17 cellular contexts compared by ENCODE assay signal in genomic region chr10:31121797-31122586, GRCh38.
DNase-seq lines count a peak whose midpoint lies in the region; ATAC-seq, FAIRE-seq and TF ChIP-seq lines count a peak whose summit lies in the region.
"Had no signal": no experiment of that assay in that cellular context is flagged by ENCODE, and none has a peak within 500 bp of the region (broad histone marks: within the 10 kb centered on the region; RNA-seq: fewer than 3 reads in every experiment).

No MANE protein-coding gene starts in this region.

- DNase-seq in A549 (ENCODE audit: low read depth in 1 of 2, low spot score in 1 of 2) (no peak), EL (peak; percentile 66), amniotic stem cell (lab: John Stamatoyannopoulos, UW) (peak; percentile 27), iris pigment epithelial cell (ENCODE audit: low read depth) (peak; percentile 57), head of caudate nucleus (no peak), omental fat pad (ENCODE audit: low spot score) (no peak), inferior parietal cortex (ENCODE audit: extremely low spot score) (no peak)
- DNase-seq: AML-193; effector memory CD4-positive, alpha-beta T cell; GF-D8; left cardiac atrium; NCI-H1092; NCI-H748 treated with DMSO at 0.1 percent for 48 hours; T-helper 9 cell had no signal

- 58% methylated on average over 3 of the region's 3 CpGs for WGBS in A549 (ENCODE audit: missing lambda C conversion rate)

- CTCF ChIA-PET in A549 (lab: Yijun Ruan, JAX): no interaction called here

- no peak for TF ChIP-seq POLR2A in A549 (IDR thresholded peaks at IDR 0.05; ENCODE audit: low read length)

- no peak overlapping the region for H3K4me2 ChIP-seq in A549
- H3K4me2 ChIP-seq: KMS-11 had no signal

- TF ChIP-seq EP300 in A549 (IDR thresholded peaks at IDR 0.05): no peak

- H3K4me3 ChIP-seq in A549: no peak overlapping the region

- POLR2A ChIA-PET in A549 (lab: Yijun Ruan, JAX): no interaction called here

- no peaks in the 10 kb centered on the region for H3K4me1 ChIP-seq in A549

- FAIRE-seq in A549 (lab: Jason Lieb, UNC): peak; percentile 49
- FAIRE-seq: H1 had no signal

- intact Hi-C loops in head of caudate nucleus (cut with DNase I): no loop called here

- TF ChIP-seq CTCF in A549 (IDR thresholded peaks at IDR 0.05): no peak
- no peak for TF ChIP-seq CTCF in omental fat pad (IDR thresholded peaks at IDR 0.05)

- H3K27ac ChIP-seq in A549: no peak overlapping the region
- H3K27ac ChIP-seq: KMS-11 had no signal

- ATAC-seq in A549: no peak
- no peak for ATAC-seq in omental fat pad (ENCODE audit: low FRiP score)
- no peak for ATAC-seq in HG03442 (IDR thresholded peaks at IDR 0.05; ENCODE audit: unreplicated experiment)

- no peaks in the 10 kb centered on the region for H3K9me3 ChIP-seq in A549

- TF ChIP-seq RAD21 in A549 (conservative IDR thresholded peaks at IDR 0.05 in 1 of 2, IDR thresholded peaks at IDR 0.05 in 1 of 2): no peak

TF ChIP-seq in A549, 52 proteins besides CTCF, POLR2A, EP300 and RAD21:
- TF ChIP-seq, protein P1, sequence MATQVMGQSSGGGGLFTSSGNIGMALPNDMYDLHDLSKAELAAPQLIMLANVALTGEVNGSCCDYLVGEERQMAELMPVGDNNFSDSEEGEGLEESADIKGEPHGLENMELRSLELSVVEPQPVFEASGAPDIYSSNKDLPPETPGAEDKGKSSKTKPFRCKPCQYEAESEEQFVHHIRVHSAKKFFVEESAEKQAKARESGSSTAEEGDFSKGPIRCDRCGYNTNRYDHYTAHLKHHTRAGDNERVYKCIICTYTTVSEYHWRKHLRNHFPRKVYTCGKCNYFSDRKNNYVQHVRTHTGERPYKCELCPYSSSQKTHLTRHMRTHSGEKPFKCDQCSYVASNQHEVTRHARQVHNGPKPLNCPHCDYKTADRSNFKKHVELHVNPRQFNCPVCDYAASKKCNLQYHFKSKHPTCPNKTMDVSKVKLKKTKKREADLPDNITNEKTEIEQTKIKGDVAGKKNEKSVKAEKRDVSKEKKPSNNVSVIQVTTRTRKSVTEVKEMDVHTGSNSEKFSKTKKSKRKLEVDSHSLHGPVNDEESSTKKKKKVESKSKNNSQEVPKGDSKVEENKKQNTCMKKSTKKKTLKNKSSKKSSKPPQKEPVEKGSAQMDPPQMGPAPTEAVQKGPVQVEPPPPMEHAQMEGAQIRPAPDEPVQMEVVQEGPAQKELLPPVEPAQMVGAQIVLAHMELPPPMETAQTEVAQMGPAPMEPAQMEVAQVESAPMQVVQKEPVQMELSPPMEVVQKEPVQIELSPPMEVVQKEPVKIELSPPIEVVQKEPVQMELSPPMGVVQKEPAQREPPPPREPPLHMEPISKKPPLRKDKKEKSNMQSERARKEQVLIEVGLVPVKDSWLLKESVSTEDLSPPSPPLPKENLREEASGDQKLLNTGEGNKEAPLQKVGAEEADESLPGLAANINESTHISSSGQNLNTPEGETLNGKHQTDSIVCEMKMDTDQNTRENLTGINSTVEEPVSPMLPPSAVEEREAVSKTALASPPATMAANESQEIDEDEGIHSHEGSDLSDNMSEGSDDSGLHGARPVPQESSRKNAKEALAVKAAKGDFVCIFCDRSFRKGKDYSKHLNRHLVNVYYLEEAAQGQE (IDR thresholded peaks at IDR 0.05): no peak
- TF ChIP-seq MAX (IDR thresholded peaks at IDR 0.05) (no peak), JUN (IDR thresholded peaks at IDR 0.05) (no peak), ATOH8 (CRISPR knock-in tag; IDR thresholded peaks at IDR 0.05; ENCODE audit: low read depth) (no peak), ZSCAN20 (CRISPR knock-in tag; IDR thresholded peaks at IDR 0.05) (no peak), GATA3 (IDR thresholded peaks at IDR 0.05; ENCODE audit: borderline replicate concordance) (no peak), BHLHE40 (IDR thresholded peaks at IDR 0.05; ENCODE audit: low read depth, low read length) (no peak), SMC3 (IDR thresholded peaks at IDR 0.05) (no peak), RFX5 (IDR thresholded peaks at IDR 0.05) (no peak), TFCP2L1 (CRISPR knock-in tag; IDR thresholded peaks at IDR 0.05) (no peak), FOSB (CRISPR knock-in tag; IDR thresholded peaks at IDR 0.05) (no peak), RNF2 (IDR thresholded peaks at IDR 0.05; ENCODE audit: borderline replicate concordance, low read depth) (no peak), FOSL2 (IDR thresholded peaks at IDR 0.05) (no peak), FOSL2 (CRISPR knock-in tag; IDR thresholded peaks at IDR 0.05) (no peak), RCOR1 (IDR thresholded peaks at IDR 0.05; ENCODE audit: low read depth, low read length) (no peak)

Comparison
In these comparisons a context has a peak if more than half of its experiments do, and no peak if none do; other contexts are left out.
1. DNase-seq: peak in EL (single experiment), amniotic stem cell (single experiment) and iris pigment epithelial cell (single experiment); none in A549 (0 of 2), head of caudate nucleus (0 of 42), omental fat pad (single experiment) and inferior parietal cortex (single experiment).